ENCODE assay signal across 23 cellular contexts in the genomic region with DNA sequence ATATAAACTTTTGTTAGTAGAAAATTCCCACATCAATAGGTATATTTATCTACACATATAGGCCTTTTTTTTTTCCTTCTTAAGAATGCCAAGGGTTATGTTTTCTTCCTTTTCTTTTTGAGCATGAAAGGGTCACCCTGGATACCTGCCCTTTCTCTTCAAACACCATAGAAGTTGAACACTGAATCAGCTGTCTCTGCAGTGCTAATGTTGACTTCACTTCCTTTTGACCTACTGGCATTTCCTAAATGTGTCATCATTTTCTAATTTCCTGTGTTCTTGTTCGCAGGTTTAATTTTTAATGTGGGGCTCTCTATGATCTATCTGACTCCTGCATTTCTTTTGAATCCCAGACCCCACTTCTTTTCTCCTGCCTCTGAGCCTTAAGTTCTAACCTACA.
A peak's percentile ranks its signal among the peaks of the same experiment; 100 is the strongest.
DNase-seq lines count a peak whose midpoint lies in the region; ATAC-seq and TF ChIP-seq lines count a peak whose summit lies in the region.
"Had no signal": no experiment of that assay in that cellular context is flagged by ENCODE, and none has a peak within 500 bp of the region (broad histone marks: within the 10 kb centered on the region; RNA-seq: fewer than 3 reads in every experiment).

No MANE protein-coding gene starts in this region.

- H3K4me2 ChIP-seq in GM23248 (ENCODE audit: unreplicated experiment), result peak overlapping the region; percentile 0
- H3K4me2 ChIP-seq: BLaER1 had no signal

- no peaks in the 10 kb centered on the region for H3K9me2 ChIP-seq in GM23248 (ENCODE audit: insufficient read depth)

- no peaks in the 10 kb centered on the region for H4K20me1 ChIP-seq in GM23248 (ENCODE audit: insufficient read depth)
- H4K20me1 ChIP-seq: BLaER1 had no signal

- no peaks in the 10 kb centered on the region for H3K79me2 ChIP-seq in GM23248 (ENCODE audit: insufficient read depth)

- H2AFZ ChIP-seq in GM23248, result peak overlapping the region; percentile 46

- H3K27me3 Mint-ChIP-seq in effector memory CD8-positive, alpha-beta T cell, result no peaks in the 10 kb centered on the region
- H3K27me3 Mint-ChIP-seq in nephron (ENCODE audit: low read depth), result no peaks in the 10 kb centered on the region

- H3K9me3 ChIP-seq in GM23248 (ENCODE audit: low read depth) (no peaks in the 10 kb centered on the region), colonic mucosa (no peaks in the 10 kb centered on the region)
- H3K9me3 ChIP-seq: BLaER1, mucosa of descending colon, sigmoid colon, thoracic aorta had no signal

- TF ChIP-seq CTCF in nephron (IDR thresholded peaks at IDR 0.05; ENCODE audit: unreplicated experiment in 3 of 3), result no peak
- no peak for TF ChIP-seq CTCF in colonic mucosa (IDR thresholded peaks at IDR 0.05)

- intact Hi-C loops in colonic mucosa (cut with DNase I), result no loop called here

- H3K9ac ChIP-seq in GM23248 (no peak overlapping the region), colonic mucosa (ENCODE audit: low read depth in 2 of 2, low read length in 2 of 2) (no peak overlapping the region)
- H3K9ac ChIP-seq: BLaER1 had no signal

- H3K27me3 ChIP-seq in GM23248 (replicated peaks; ENCODE audit: insufficient read depth) (no peaks in the 10 kb centered on the region), colonic mucosa (no peaks in the 10 kb centered on the region)
- H3K27me3 ChIP-seq: BLaER1, sigmoid colon had no signal

- no peaks in the 10 kb centered on the region for H3K36me3 Mint-ChIP-seq in effector memory CD8-positive, alpha-beta T cell (ENCODE audit: insufficient read depth)
- H3K36me3 Mint-ChIP-seq in nephron (ENCODE audit: low read depth), result no peaks in the 10 kb centered on the region

- in situ Hi-C loops in GM23248 (cut with MboI), result no loop called here

- H3K36me3 ChIP-seq in GM23248 (ENCODE audit: low read depth) (no peaks in the 10 kb centered on the region), colonic mucosa (no peaks in the 10 kb centered on the region)
- H3K36me3 ChIP-seq: BLaER1, sigmoid colon, thoracic aorta had no signal

- H3K4me3 ChIP-seq in GM23248, result no peak overlapping the region
- H3K4me3 ChIP-seq in colonic mucosa, result no peak overlapping the region
- H3K4me3 ChIP-seq: BLaER1, mucosa of descending colon, sigmoid colon, thoracic aorta had no signal

- peak overlapping the region in 1 of 2 donors; percentile 9 for H3K27ac Mint-ChIP-seq in effector memory CD8-positive, alpha-beta T cell
- peak overlapping the region in 2 of 3 experiments; percentile 20 to 30 for H3K27ac Mint-ChIP-seq in nephron

- peaks cover 6% of the 10 kb centered on the region for H3K4me1 ChIP-seq in GM23248 (ENCODE audit: insufficient read depth)
- no peaks in the 10 kb centered on the region for H3K4me1 ChIP-seq in colonic mucosa
- H3K4me1 ChIP-seq: sigmoid colon had no signal

- H3K4me1 Mint-ChIP-seq in effector memory CD8-positive, alpha-beta T cell (ENCODE audit: low read depth in 2 of 2), result peaks cover 5 to 7% of the 10 kb centered on the region in 2 donors
- peaks cover 5% of the 10 kb centered on the region for H3K4me1 Mint-ChIP-seq in nephron

- H3K9me3 Mint-ChIP-seq in effector memory CD8-positive, alpha-beta T cell, result peaks cover 0 to 2% of the 10 kb centered on the region in 2 donors
- H3K9me3 Mint-ChIP-seq in nephron, result peaks cover under 1% of the 10 kb centered on the region

- H3K27ac ChIP-seq in GM23248, result no peak overlapping the region
- H3K27ac ChIP-seq in colonic mucosa, result no peak overlapping the region
- H3K27ac ChIP-seq: BLaER1, sigmoid colon, thoracic aorta, VCaP had no signal

- DNase-seq in GM23248 (peak; percentile 22), RKO (ENCODE audit: low spot score) (peak; percentile 47), NCI-H128 (lab: John Stamatoyannopoulos, UW; ENCODE audit: unreplicated experiment) (no peak), colonic mucosa (no peak)
- no peak for DNase-seq in effector memory CD8-positive, alpha-beta T cell
- DNase-seq in central memory CD4-positive, alpha-beta T cell, result no peak
- DNase-seq: activated effector memory CD4-positive, alpha-beta T cell treated with Interleukin-2 at 50 U/mL for 16 hours; H7; kidney; MM.1S; mucosa of descending colon; NCI-H2081 treated with DMSO at 0.1 percent for 48 hours; NCI-H526; occipital lobe; sigmoid colon; stimulated activated CD4-positive, alpha-beta T cell treated with anti-CD3 and anti-CD28 coated beads, Interleukin-1b, Interleukin-23, amount 100 ng/mL, for 48 hours had no signal

- WGBS in GM23248 (ENCODE audit: low coverage in 1 of 2, low lambda C conversion rate in 2 of 2, missing lambda C conversion rate in 2 of 2), 2 experiments, result 25 to 52% methylated on average over 1 of the region's 1 CpG

- no peaks in the 10 kb centered on the region for H3F3A ChIP-seq in GM23248 (ENCODE audit: insufficient read depth)

- ATAC-seq in effector memory CD8-positive, alpha-beta T cell (replicated peaks), result peak; percentile 72
- ATAC-seq in GM18909 (IDR thresholded peaks at IDR 0.05; ENCODE audit: poor library complexity, unreplicated experiment), result no peak
- ATAC-seq: esophagus mucosa, mucosa of descending colon, Panc1 had no signal

- H3K4me3 Mint-ChIP-seq in effector memory CD8-positive, alpha-beta T cell, result peak overlapping the region; percentile 1 to 28
- H3K4me3 Mint-ChIP-seq in nephron, result no peak overlapping the region

Comparison
In these comparisons a context has a peak if more than half of its experiments do, and no peak if none do; other contexts are left out.
1. DNase-seq: peak in GM23248 (single experiment) and RKO (single experiment); none in effector memory CD8-positive, alpha-beta T cell (0 of 3), central memory CD4-positive, alpha-beta T cell (single experiment), NCI-H128 (single experiment) and colonic mucosa (single experiment).
2. H3K4me3 Mint-ChIP-seq: peak in effector memory CD8-positive, alpha-beta T cell (2 of 2); none in nephron (0 of 3).